ENCODE assay signal across 8 cellular contexts in genomic region chr19:18388328-18389094, GRCh38. TPM values are rescaled to one million over a fixed set of nuclear protein-coding genes. Genes with fewer than 3 reads are reported as not detected.
DNase-seq lines count a peak whose midpoint lies in the region; ATAC-seq and TF ChIP-seq lines count a peak whose summit lies in the region.

No MANE protein-coding gene starts in this region.

- intact Hi-C loops in mucosa of descending colon (cut with DNase I, micrococcal nuclease) = no loop called here

- H3K9me3 Mint-ChIP-seq in endothelial cell (ENCODE audit: unreplicated experiment) = no peaks in the 10 kb centered on the region

- TF ChIP-seq CTCF in endothelial cell (IDR thresholded peaks at IDR 0.05; ENCODE audit: unreplicated experiment) (peak; percentile 100), mucosa of descending colon (IDR thresholded peaks at IDR 0.05) (peak; percentile 100)

- H3K36me3 Mint-ChIP-seq in endothelial cell (ENCODE audit: low read depth, unreplicated experiment) = no peaks in the 10 kb centered on the region

- peak; percentile 61 for ATAC-seq in GM18861 (IDR thresholded peaks at IDR 0.05; ENCODE audit: unreplicated experiment)
- peak; percentile 61 for ATAC-seq in HG03280 (IDR thresholded peaks at IDR 0.05; ENCODE audit: unreplicated experiment)
- ATAC-seq in mucosa of descending colon = peak; percentile 86

- no peak overlapping the region for H3K4me3 ChIP-seq in mucosa of descending colon

- peak; percentile 90 for DNase-seq in AG08396 (ENCODE audit: low spot score)
- DNase-seq in NCI-H526 treated with DMSO at 0.1 percent for 48 hours (lab: John Stamatoyannopoulos, UW) = peak; percentile 27
- peak; percentile 37 to 54 for DNase-seq in activated CD8-positive, alpha-beta memory T cell treated with anti-CD3 and anti-CD28 coated beads for 4 hours (ENCODE audit: low read depth in 2 of 2)
- peak; percentile 93 for DNase-seq in endothelial cell (ENCODE audit: low spot score)
- DNase-seq in mucosa of descending colon = peak; percentile 89 to 95 (median 93)
- peak; percentile 72 for DNase-seq in stimulated activated CD8-positive, alpha-beta memory T cell treated with anti-CD3 and anti-CD28 coated beads, Interleukin-4, amount 100 ng/mL, for 24 hours (ENCODE audit: low read depth)

- no peaks in the 10 kb centered on the region for H3K36me3 ChIP-seq in mucosa of descending colon (ENCODE audit: low read depth)

- peaks cover 11% of the 10 kb centered on the region for H3K4me1 ChIP-seq in mucosa of descending colon (ENCODE audit: low read depth)

- H3K27ac Mint-ChIP-seq in endothelial cell (ENCODE audit: unreplicated experiment) = no peak overlapping the region

- peaks cover 8% of the 10 kb centered on the region for H3K4me1 Mint-ChIP-seq in endothelial cell (ENCODE audit: unreplicated experiment)

- no peaks in the 10 kb centered on the region for H3K9me3 ChIP-seq in mucosa of descending colon

- H3K27me3 Mint-ChIP-seq in endothelial cell (ENCODE audit: unreplicated experiment) = peaks cover 9% of the 10 kb centered on the region

- H3K4me3 Mint-ChIP-seq in endothelial cell (ENCODE audit: unreplicated experiment) = no peak overlapping the region

RNA-seq across cellular contexts. Expression of gene GDF15, which starts 2.6 kb away (rescaled TPM):
- 1.3 TPM for total RNA-seq in endothelial cell (ENCODE audit: unreplicated experiment)
- 10 to 100 TPM; 13.8 to 28.2 (median 20.4) TPM for total RNA-seq in mucosa of descending colon

RNA-seq across cellular contexts. Expression of gene LRRC25, which starts 8.9 kb away (rescaled TPM):
- total RNA-seq in endothelial cell (ENCODE audit: unreplicated experiment) = not detected
- total RNA-seq in mucosa of descending colon = 1 to 10 TPM; 2.1 to 8.8 (median 5.8) TPM

RNA-seq across cellular contexts. Expression of gene SSBP4, which starts 30.7 kb away (rescaled TPM):
- total RNA-seq in endothelial cell (ENCODE audit: unreplicated experiment) (60.7 TPM), mucosa of descending colon (10 to 100 TPM; 31.2 to 48.6 (median 41.1) TPM)

RNA-seq across cellular contexts. Expression of gene PGPEP1, which starts 48.1 kb away (rescaled TPM):
- total RNA-seq in endothelial cell (ENCODE audit: unreplicated experiment) = 32.1 TPM
- 10 to 100 TPM; 77.1 to 97.4 (median 91.5) TPM for total RNA-seq in mucosa of descending colon

RNA-seq across cellular contexts. Expression of gene ISYNA1, which starts 49.4 kb away (rescaled TPM):
- total RNA-seq in endothelial cell (ENCODE audit: unreplicated experiment) = 68.5 TPM
- total RNA-seq in mucosa of descending colon = 10 to 100 TPM; 10.2 to 20.0 (median 13.2) TPM

Comparison
In these comparisons a context has a peak if more than half of its experiments do, and no peak if none do; other contexts are left out.
1. DNase-seq: peak in every context shown above with its lines; median percentile 93 in endothelial cell; 93 in mucosa of descending colon; 90 in AG08396; 72 in stimulated activated CD8-positive, alpha-beta memory T cell treated with anti-CD3 and anti-CD28 coated beads, Interleukin-4, amount 100 ng/mL, for 24 hours; 46 in activated CD8-positive, alpha-beta memory T cell treated with anti-CD3 and anti-CD28 coated beads for 4 hours; 27 in NCI-H526 treated with DMSO at 0.1 percent for 48 hours.